34 cellular contexts compared by ENCODE assay signal in genomic region chr9:111854799-111855198, GRCh38.
DNase-seq lines count a peak whose midpoint lies in the region; ATAC-seq and TF ChIP-seq lines count a peak whose summit lies in the region.
"Had no signal": no experiment of that assay in that cellular context is flagged by ENCODE, and none has a peak within 500 bp of the region (broad histone marks: within the 10 kb centered on the region; RNA-seq: fewer than 3 reads in every experiment).

No MANE protein-coding gene starts in this region.

- TF ChIP-seq CTCF in NB4 (IDR thresholded peaks at IDR 0.05; ENCODE audit: low read depth, low read length) (no peak), cardiac fibroblast (IDR thresholded peaks at IDR 0.05; ENCODE audit: low read depth, low read length) (no peak)

- H3K4me3 ChIP-seq in NB4 (ENCODE audit: low read depth, low read length) (no peak overlapping the region), cardiac fibroblast (replicated peaks in 1 of 2; ENCODE audit: low read depth in 2 of 2, low read length in 2 of 2) (no peak overlapping the region)
- H3K4me3 ChIP-seq: GM12878, ovary, Peyer's patch, skin epidermis, testis had no signal

- TF ChIP-seq POLR2A in NB4 (IDR thresholded peaks at IDR 0.05; ENCODE audit: extremely low read depth, insufficient read length), result no peak

- DNase-seq in AML-193 (lab: John Stamatoyannopoulos, UW) (peak; percentile 10 to 23), NB4 (ENCODE audit: low read depth) (peak; percentile 49), cardiac fibroblast (ENCODE audit: low read depth in 2 of 2) (peak; percentile 45 to 61), iris pigment epithelial cell (ENCODE audit: low read depth) (peak; percentile 60), HPDE6-E6E7 (ENCODE audit: extremely low spot score) (no peak)
- DNase-seq: activated CD4-positive, alpha-beta T cell treated with anti-CD3 and anti-CD28 coated beads for 4 hours; activated CD8-positive, alpha-beta T cell treated with anti-CD3 and anti-CD28 coated beads, Interleukin-2, amount 10 ng/mL, durations not matched to agents 7 days and 5 days; activated naive CD4-positive, alpha-beta T cell treated with anti-CD3 and anti-CD28 coated beads, Interleukin-2, amount 10 ng/mL, durations not matched to agents 7 days and 5 days; amygdala; BE2C; brain microvascular endothelial cell; glutamatergic neuron; H7; Kasumi-1; NCI-H1092; NCI-H187; NCI-H2171 treated with DMSO at 0.1 percent for 48 hours; NCI-H526 treated with DMSO at 0.1 percent for 48 hours; nephron progenitor cell; NK-92 treated with Interleukin-12 subunit alpha and Interleukin-12 subunit beta, amount 100 ng/mL, for 24 hours; ovary; Peyer's patch; SHP77 treated with DMSO at 0.1 percent for 48 hours; stimulated activated naive CD8-positive, alpha-beta T cell treated with anti-CD3 and anti-CD28 coated beads, Interleukin-15, Interleukin-2, amounts not matched to agents 100 U/mL and 50 U/mL, for 24 hours; T1000; testis; WERI-Rb-1 had no signal

- no peak for ATAC-seq in GM21723 (IDR thresholded peaks at IDR 0.05; ENCODE audit: unreplicated experiment)
- ATAC-seq in GM18867 (IDR thresholded peaks at IDR 0.05; ENCODE audit: unreplicated experiment), result no peak
- ATAC-seq: activated CD8-positive, alpha-beta T cell treated with anti-CD3 and anti-CD28 coated beads, Interleukin-2, amount 10 ng/mL, durations not matched to agents 7 days and 5 days; activated T-helper 17 cell treated with anti-CD3 and anti-CD28 coated beads, Interleukin-2, amount 50 U/mL, for 72 hours; GM12878; HepG2; left lobe of liver; stimulated activated naive CD8-positive, alpha-beta T cell treated with anti-CD3 and anti-CD28 coated beads, Interleukin-15, Interleukin-2, amounts not matched to agents 100 U/mL and 50 U/mL, for 24 hours had no signal
